Comparison of ENCODE assay signal across 19 cellular contexts in genomic region chr2:124482551-124482950, GRCh38.
DNase-seq lines count a peak whose midpoint lies in the region; ATAC-seq, FAIRE-seq and TF ChIP-seq lines count a peak whose summit lies in the region.
"Had no signal": no experiment of that assay in that cellular context is flagged by ENCODE, and none has a peak within 500 bp of the region (broad histone marks: within the 10 kb centered on the region; RNA-seq: fewer than 3 reads in every experiment).

No MANE protein-coding gene starts in this region.

- peaks cover 2% of the 10 kb centered on the region for H3K27me3 Mint-ChIP-seq in GM23338 (ENCODE audit: insufficient read depth, low read depth, poor library complexity)
- H3K27me3 Mint-ChIP-seq in neural progenitor cell (ENCODE audit: insufficient read depth, low read depth): peaks cover 3% of the 10 kb centered on the region
- H3K27me3 Mint-ChIP-seq: B cell had no signal

- no peak overlapping the region for H3K56ac ChIP-seq in H1 (replicated peaks; ENCODE audit: insufficient read length, low read depth, low read length)

- H3K27ac ChIP-seq in GM23338 (ENCODE audit: low read depth): no peak overlapping the region
- H3K27ac ChIP-seq in H1 (ENCODE audit: low read depth, low read length): no peak overlapping the region
- H3K27ac ChIP-seq in neural progenitor cell: no peak overlapping the region
- H3K27ac ChIP-seq: BLaER1 treated with 17β-estradiol and CSF1 and Interleukin-3, amounts not matched to agents 10 nM and 100 nM had no signal

- ATAC-seq in GM23338 (peak; percentile 56), GM21423 (IDR thresholded peaks at IDR 0.05; ENCODE audit: unreplicated experiment) (no peak)
- ATAC-seq: CD8-positive, alpha-beta T cell; HepG2 had no signal

- H3K9ac ChIP-seq in H1 (replicated peaks in 1 of 4; ENCODE audit: extremely low read depth in 1 of 4, low read depth in 3 of 4, low read length in 3 of 4): no peak overlapping the region
- H3K9ac ChIP-seq in neural progenitor cell: no peak overlapping the region
- H3K9ac ChIP-seq: BLaER1 treated with 17β-estradiol and CSF1 and Interleukin-3, amounts not matched to agents 10 nM and 100 nM had no signal

- H2BK12ac ChIP-seq in H1 (ENCODE audit: low read depth, low read length): no peak overlapping the region

- no peaks in the 10 kb centered on the region for H3K79me1 ChIP-seq in H1 (ENCODE audit: low read depth, low read length)

- H3K27ac Mint-ChIP-seq in GM23338: no peak overlapping the region
- H3K27ac Mint-ChIP-seq in neural progenitor cell: no peak overlapping the region
- H3K27ac Mint-ChIP-seq: B cell; CD8-positive, alpha-beta T cell had no signal

- H2AFZ ChIP-seq in GM23338 (peak overlapping the region; percentile 21), H1 (ENCODE audit: low read length) (peak overlapping the region; percentile 50; the same call in 1 of the 2 replicates), neural progenitor cell (replicated peaks) (peak overlapping the region; percentile 57)

- H4K8ac ChIP-seq in H1 (ENCODE audit: extremely low read depth, insufficient read depth, low read length): no peak overlapping the region

- 0 out of 2 replicates have a peak, but pooled peaks cover 2% of the 10 kb centered on the region for H3K9me2 ChIP-seq in GM23338 (ENCODE audit: insufficient read depth)

- H3K4ac ChIP-seq in H1 (replicated peaks; ENCODE audit: insufficient read length, low read depth, low read length): no peak overlapping the region

- H3K23me2 ChIP-seq in H1 (ENCODE audit: low read depth, low read length): no peaks in the 10 kb centered on the region

- no peak for FAIRE-seq in H1 (lab: Jason Lieb, UNC)
- FAIRE-seq: G401.6, GM12891, GM19239, HepG2 had no signal

- CTCF ChIA-PET in H1 (lab: Charles Lee; ENCODE audit: partially characterized antibody): interaction anchor here (0.6 kb wide), 1 partner anchor 148 kb away, joined by 3 read pairs; no protein-coding TSS in a partner anchor

- no peak overlapping the region for H3K4me2 ChIP-seq in GM23338
- H3K4me2 ChIP-seq in H1 (ENCODE audit: insufficient read depth in 1 of 2, low read depth in 2 of 2, low read length in 2 of 2): no peak overlapping the region
- no peak overlapping the region for H3K4me2 ChIP-seq in neural progenitor cell
- H3K4me2 ChIP-seq: BLaER1 treated with 17β-estradiol and CSF1 and Interleukin-3, amounts not matched to agents 10 nM and 100 nM had no signal

- DNase-seq in GM23338 (ENCODE audit: low spot score): peak; percentile 7
- DNase-seq in H1 (ENCODE audit: low read depth in 1 of 2, low spot score in 2 of 2): no peak
- DNase-seq in iPS-NIHi7 (ENCODE audit: extremely low spot score): peak; percentile 31
- peak; percentile 9 for DNase-seq in neural progenitor cell (ENCODE audit: low spot score)
- no peak for DNase-seq in kidney tubule cell (ENCODE audit: low spot score)
- no peak for DNase-seq in MV-4-11 (lab: John Stamatoyannopoulos, UW)
- DNase-seq: CD8-positive, alpha-beta T cell; DMS 273 treated with DMSO at 0.1 percent for 48 hours; DMS53; DND-41; EL had no signal

- H4K91ac ChIP-seq in H1 (replicated peaks; ENCODE audit: insufficient read length, low read length): no peak overlapping the region

- H3K27me3 ChIP-seq in GM23338 (ENCODE audit: insufficient read depth) (no peaks in the 10 kb centered on the region), H1 (replicated peaks in 1 of 4; ENCODE audit: control insufficient read depth in 3 of 4, extremely low read depth in 1 of 4, insufficient read depth in 3 of 4, low read length in 3 of 4) (no peaks in the 10 kb centered on the region), neural progenitor cell (no peaks in the 10 kb centered on the region)
- H3K27me3 ChIP-seq: BLaER1 treated with 17β-estradiol and CSF1 and Interleukin-3, amounts not matched to agents 10 nM and 100 nM had no signal

- H3K36me3 ChIP-seq in GM23338 (ENCODE audit: insufficient read depth): no peaks in the 10 kb centered on the region
- H3K36me3 ChIP-seq in H1 (ENCODE audit: control insufficient read depth in 2 of 4, insufficient read depth in 4 of 4, low read length in 3 of 4): no peaks in the 10 kb centered on the region
- no peaks in the 10 kb centered on the region for H3K36me3 ChIP-seq in neural progenitor cell
- H3K36me3 ChIP-seq: BLaER1 treated with 17β-estradiol and CSF1 and Interleukin-3, amounts not matched to agents 10 nM and 100 nM; HAP-1 had no signal

- H3K9me3 Mint-ChIP-seq in GM23338: no peaks in the 10 kb centered on the region
- H3K9me3 Mint-ChIP-seq in neural progenitor cell: no peaks in the 10 kb centered on the region

- TF ChIP-seq POLR2A in H1 (IDR thresholded peaks at IDR 0.05; ENCODE audit: control extremely low read depth in 1 of 2, low read depth in 2 of 2, low read length in 2 of 2): no peak

- H3K18ac ChIP-seq in H1 (ENCODE audit: extremely low read depth, low read length): no peak overlapping the region

- H3K23ac ChIP-seq in H1 (ENCODE audit: insufficient read length): no peak overlapping the region

- H3K9me3 ChIP-seq in H1 (ENCODE audit: insufficient read depth in 2 of 2, low read depth in 1 of 2, low read length in 1 of 2) (peaks cover 0 to 3% of the 10 kb centered on the region in 2 experiments; a peak in 2 of 4 replicates), neural progenitor cell (ENCODE audit: low read depth) (no peaks in the 10 kb centered on the region)
- H3K9me3 ChIP-seq: BLaER1 treated with 17β-estradiol and CSF1 and Interleukin-3, amounts not matched to agents 10 nM and 100 nM; HAP-1 had no signal

- H3K4me3 ChIP-seq in GM23338 (no peak overlapping the region), H1 (ENCODE audit: extremely low read depth in 1 of 4, insufficient read depth in 2 of 4, low read depth in 3 of 4, low read length in 4 of 4) (no peak overlapping the region), neural progenitor cell (no peak overlapping the region)
- H3K4me3 ChIP-seq: BLaER1 treated with 17β-estradiol and CSF1 and Interleukin-3, amounts not matched to agents 10 nM and 100 nM; HAP-1 had no signal

- no peak overlapping the region for H2AK5ac ChIP-seq in H1 (ENCODE audit: low read depth, low read length)

- H3K4me3 Mint-ChIP-seq in GM23338 (no peak overlapping the region), neural progenitor cell (no peak overlapping the region)
- H3K4me3 Mint-ChIP-seq: B cell; CD8-positive, alpha-beta T cell had no signal

- H2BK20ac ChIP-seq in H1 (ENCODE audit: low read length): peak overlapping the region; percentile 41; the same call in 1 of the 2 replicates

- TF ChIP-seq RAD21 in H1 (IDR thresholded peaks at IDR 0.05 in 1 of 2, conservative IDR thresholded peaks at IDR 0.05 in 1 of 2; ENCODE audit: low read depth in 2 of 2, low read length in 2 of 2): no peak

- no peak for TF ChIP-seq EP300 in H1 (IDR thresholded peaks at IDR 0.05; ENCODE audit: borderline replicate concordance in 1 of 2, low read depth in 2 of 2, low read length in 2 of 2)

- 80% methylated on average over 6 of the region's 6 CpGs; no CpG with 5 or more reads in 1 of the 2 experiments for WGBS in H1 (ENCODE audit: extremely low coverage in 1 of 2, insufficient coverage in 1 of 2, insufficient read length in 1 of 2, insufficient replicate concordance in 2 of 2, low coverage in 1 of 2, low lambda C conversion rate in 2 of 2, missing lambda C conversion rate in 1 of 2), 2 experiments

- H4K20me1 ChIP-seq in GM23338 (replicated peaks; ENCODE audit: insufficient read depth): no peaks in the 10 kb centered on the region
- H4K20me1 ChIP-seq in H1 (replicated peaks in 1 of 2; ENCODE audit: control insufficient read depth in 1 of 2, insufficient read depth in 2 of 2, low read length in 2 of 2): no peaks in the 10 kb centered on the region
- no peaks in the 10 kb centered on the region for H4K20me1 ChIP-seq in neural progenitor cell (ENCODE audit: low read depth)
- H4K20me1 ChIP-seq: BLaER1 treated with 17β-estradiol and CSF1 and Interleukin-3, amounts not matched to agents 10 nM and 100 nM had no signal

- no peaks in the 10 kb centered on the region for H3K36me3 Mint-ChIP-seq in GM23338 (ENCODE audit: low read depth)
- H3K36me3 Mint-ChIP-seq in neural progenitor cell: no peaks in the 10 kb centered on the region
- H3K36me3 Mint-ChIP-seq: CD8-positive, alpha-beta T cell had no signal

- H2BK5ac ChIP-seq in H1 (ENCODE audit: low read depth, low read length): no peak overlapping the region

- POLR2A ChIA-PET in H1 (lab: Charles Lee; ENCODE audit: partially characterized antibody): no interaction called here

- no peaks in the 10 kb centered on the region for H3K4me1 ChIP-seq in GM23338 (ENCODE audit: insufficient read depth)
- H3K4me1 ChIP-seq in H1 (replicated peaks in 1 of 4; ENCODE audit: control insufficient read depth in 3 of 4, insufficient read depth in 4 of 4, low read length in 3 of 4): peaks cover 0 to 2% (median 0%) of the 10 kb centered on the region in 4 experiments; a peak in 1 of 7 replicates
- peaks cover 9% of the 10 kb centered on the region for H3K4me1 ChIP-seq in neural progenitor cell
- H3K4me1 ChIP-seq: BLaER1 treated with 17β-estradiol and CSF1 and Interleukin-3, amounts not matched to agents 10 nM and 100 nM; HAP-1 had no signal

- H3F3A ChIP-seq in GM23338 (replicated peaks; ENCODE audit: low read depth) (no peaks in the 10 kb centered on the region), neural progenitor cell (ENCODE audit: low read depth) (no peaks in the 10 kb centered on the region)

- H2BK15ac ChIP-seq in H1 (ENCODE audit: low read length): no peak overlapping the region

- TF ChIP-seq CTCF in GM23338 (conservative IDR thresholded peaks at IDR 0.05; ENCODE audit: low read depth in 2 of 2) (no peak), H1 (IDR thresholded peaks at IDR 0.05; ENCODE audit: control extremely low read depth in 1 of 3, insufficient read depth in 1 of 3, low read depth in 1 of 3, low read length in 3 of 3) (no peak), neural progenitor cell (IDR thresholded peaks at IDR 0.05) (no peak)

- H3K14ac ChIP-seq in H1 (ENCODE audit: insufficient read length): no peak overlapping the region

- no peaks in the 10 kb centered on the region for H3K79me2 ChIP-seq in GM23338 (replicated peaks; ENCODE audit: insufficient read depth)
- H3K79me2 ChIP-seq in H1 (ENCODE audit: control insufficient read depth in 1 of 2, insufficient read depth in 2 of 2, low read length in 2 of 2): no peaks in the 10 kb centered on the region
- H3K79me2 ChIP-seq in neural progenitor cell (ENCODE audit: low read depth): no peaks in the 10 kb centered on the region

- H3K4me1 Mint-ChIP-seq in GM23338 (peaks cover 10% of the 10 kb centered on the region; the same call in 2 of the 3 replicates), neural progenitor cell (peaks cover 22% of the 10 kb centered on the region)
- H3K4me1 Mint-ChIP-seq: B cell had no signal

- no peak overlapping the region for H4K5ac ChIP-seq in H1 (ENCODE audit: insufficient read length, low read depth, low read length)

- H2BK120ac ChIP-seq in H1 (replicated peaks; ENCODE audit: low read depth, low read length): no peak overlapping the region

TF ChIP-seq in GM23338, 12 proteins besides CTCF, POLR2A, EP300 and RAD21 (continues in another document):
- no peak for TF ChIP-seq EZH2 (IDR thresholded peaks at IDR 0.05; ENCODE audit: low read depth, unreplicated experiment)
- no peak for TF ChIP-seq ZNF331 (CRISPR knock-in tag; IDR thresholded peaks at IDR 0.05; ENCODE audit: low read depth)

TF ChIP-seq in H1, 55 proteins besides CTCF, POLR2A, EP300 and RAD21 (continues in another document):
- no peak for TF ChIP-seq CBX5 (IDR thresholded peaks at IDR 0.05; ENCODE audit: low read depth, low read length)
- TF ChIP-seq SRF (IDR thresholded peaks at IDR 0.05; ENCODE audit: low read depth, low read length): no peak
- TF ChIP-seq NRF1 (IDR thresholded peaks at IDR 0.05; ENCODE audit: low read depth, low read length): no peak

Comparison
In these comparisons a context has a peak if more than half of its experiments do, and no peak if none do; other contexts are left out.
1. DNase-seq: peak in GM23338 (single experiment), iPS-NIHi7 (single experiment) and neural progenitor cell (single experiment); none in H1 (0 of 2), kidney tubule cell (single experiment) and MV-4-11 (single experiment).
2. Peak in every context shown above with its lines, with median percentiles within 50 percentile points of each other: H2AFZ ChIP-seq.